15 cellular contexts compared by ENCODE assay signal in genomic region chr22:49400136-49400865, GRCh38.
"Had no signal": no experiment of that assay in that cellular context is flagged by ENCODE, and none has a peak within 500 bp of the region (broad histone marks: within the 10 kb centered on the region; RNA-seq: fewer than 3 reads in every experiment).

No MANE protein-coding gene starts in this region.

- H3K27me3 ChIP-seq: hepatocyte had no signal

- H3K27ac ChIP-seq: hepatocyte, left ventricle myocardium inferior, transverse colon had no signal

- FAIRE-seq: keratinocyte, TTC549 had no signal

- DNase-seq: activated B cell treated with CpG ODN at 0.5 μM for 24 hours; activated CD4-positive, alpha-beta T cell treated with anti-CD3 and anti-CD28 coated beads, Interleukin-2, amount 10 ng/mL, durations not matched to agents 24 days and 14 days; activated CD8-positive, alpha-beta memory T cell treated with anti-CD3 and anti-CD28 coated beads for 24 hours; activated naive CD4-positive, alpha-beta T cell treated with Interleukin-2 at 50 U/mL for 16 hours; activated T-cell treated with anti-CD3 and anti-CD28 coated beads for 4 hours; anterior cingulate cortex; left ventricle myocardium inferior; nephron progenitor cell; substantia nigra; T-helper 2 cell; transverse colon had no signal

- H3K9me3 ChIP-seq: left ventricle myocardium inferior, transverse colon had no signal

- H3K36me3 Mint-ChIP-seq: stimulated activated memory B cell treated with anti-CD40 and anti-IgM and Interleukin-4, amounts not matched to agents 10 μg/mL and 1 μg/mL and 100 μg/mL, for 72 hours had no signal

- H3K9me3 Mint-ChIP-seq: nephron progenitor cell; stimulated activated memory B cell treated with anti-CD40 and anti-IgM and Interleukin-4, amounts not matched to agents 10 μg/mL and 1 μg/mL and 100 μg/mL, for 72 hours had no signal

- H3K27ac Mint-ChIP-seq: activated B cell treated with CpG ODN at 0.5 μM for 24 hours; activated CD4-positive, alpha-beta T cell treated with anti-CD3 and anti-CD28 coated beads, Interleukin-2, amount 10 ng/mL, durations not matched to agents 24 days and 14 days; nephron progenitor cell; stimulated activated memory B cell treated with anti-CD40 and anti-IgM and Interleukin-4, amounts not matched to agents 10 μg/mL and 1 μg/mL and 100 μg/mL, for 72 hours had no signal

- H3K4me3 ChIP-seq: hepatocyte, left ventricle myocardium inferior, transverse colon had no signal

- H3K4me1 Mint-ChIP-seq: activated B cell treated with CpG ODN at 0.5 μM for 24 hours; activated CD4-positive, alpha-beta T cell treated with anti-CD3 and anti-CD28 coated beads, Interleukin-2, amount 10 ng/mL, durations not matched to agents 24 days and 14 days; stimulated activated memory B cell treated with anti-CD40 and anti-IgM and Interleukin-4, amounts not matched to agents 10 μg/mL and 1 μg/mL and 100 μg/mL, for 72 hours had no signal

- H3K4me3 Mint-ChIP-seq: activated B cell treated with CpG ODN at 0.5 μM for 24 hours; activated CD4-positive, alpha-beta T cell treated with anti-CD3 and anti-CD28 coated beads, Interleukin-2, amount 10 ng/mL, durations not matched to agents 24 days and 14 days; nephron progenitor cell; stimulated activated memory B cell treated with anti-CD40 and anti-IgM and Interleukin-4, amounts not matched to agents 10 μg/mL and 1 μg/mL and 100 μg/mL, for 72 hours had no signal

- ATAC-seq: stimulated activated memory B cell treated with anti-CD40 and anti-IgM and Interleukin-4, amounts not matched to agents 10 μg/mL and 1 μg/mL and 100 μg/mL, for 72 hours had no signal

- H3K4me1 ChIP-seq: left ventricle myocardium inferior, transverse colon had no signal

- H3K36me3 ChIP-seq: left ventricle myocardium inferior, transverse colon had no signal
